Comparison of ENCODE assay signal across 1 cellular context in the genomic region with DNA sequence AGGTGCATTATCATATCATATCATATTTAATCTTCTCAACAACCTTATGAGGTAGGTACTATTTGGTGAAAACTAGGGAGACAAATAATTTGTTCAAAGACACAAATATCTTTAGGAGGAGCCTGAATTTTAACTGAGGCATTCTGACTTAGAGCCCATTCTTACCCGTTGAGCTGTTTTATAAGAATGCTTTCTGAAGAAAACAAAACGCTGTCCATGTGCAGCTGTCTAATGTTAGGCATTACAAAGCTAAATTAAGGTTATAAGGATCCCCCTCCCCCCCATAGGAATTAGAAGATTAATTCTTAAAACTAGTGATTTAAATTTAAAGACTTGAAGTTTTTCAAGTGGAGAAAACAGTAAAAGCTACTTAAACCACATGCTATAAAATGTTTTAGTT.
TF ChIP-seq lines count a peak whose summit lies in the region.

No MANE protein-coding gene starts in this region.

TF ChIP-seq in GM23338, 12 proteins besides CTCF, POLR2A, EP300 and RAD21 (continued from another document):
- TF ChIP-seq, protein P1, sequence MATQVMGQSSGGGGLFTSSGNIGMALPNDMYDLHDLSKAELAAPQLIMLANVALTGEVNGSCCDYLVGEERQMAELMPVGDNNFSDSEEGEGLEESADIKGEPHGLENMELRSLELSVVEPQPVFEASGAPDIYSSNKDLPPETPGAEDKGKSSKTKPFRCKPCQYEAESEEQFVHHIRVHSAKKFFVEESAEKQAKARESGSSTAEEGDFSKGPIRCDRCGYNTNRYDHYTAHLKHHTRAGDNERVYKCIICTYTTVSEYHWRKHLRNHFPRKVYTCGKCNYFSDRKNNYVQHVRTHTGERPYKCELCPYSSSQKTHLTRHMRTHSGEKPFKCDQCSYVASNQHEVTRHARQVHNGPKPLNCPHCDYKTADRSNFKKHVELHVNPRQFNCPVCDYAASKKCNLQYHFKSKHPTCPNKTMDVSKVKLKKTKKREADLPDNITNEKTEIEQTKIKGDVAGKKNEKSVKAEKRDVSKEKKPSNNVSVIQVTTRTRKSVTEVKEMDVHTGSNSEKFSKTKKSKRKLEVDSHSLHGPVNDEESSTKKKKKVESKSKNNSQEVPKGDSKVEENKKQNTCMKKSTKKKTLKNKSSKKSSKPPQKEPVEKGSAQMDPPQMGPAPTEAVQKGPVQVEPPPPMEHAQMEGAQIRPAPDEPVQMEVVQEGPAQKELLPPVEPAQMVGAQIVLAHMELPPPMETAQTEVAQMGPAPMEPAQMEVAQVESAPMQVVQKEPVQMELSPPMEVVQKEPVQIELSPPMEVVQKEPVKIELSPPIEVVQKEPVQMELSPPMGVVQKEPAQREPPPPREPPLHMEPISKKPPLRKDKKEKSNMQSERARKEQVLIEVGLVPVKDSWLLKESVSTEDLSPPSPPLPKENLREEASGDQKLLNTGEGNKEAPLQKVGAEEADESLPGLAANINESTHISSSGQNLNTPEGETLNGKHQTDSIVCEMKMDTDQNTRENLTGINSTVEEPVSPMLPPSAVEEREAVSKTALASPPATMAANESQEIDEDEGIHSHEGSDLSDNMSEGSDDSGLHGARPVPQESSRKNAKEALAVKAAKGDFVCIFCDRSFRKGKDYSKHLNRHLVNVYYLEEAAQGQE (IDR thresholded peaks at IDR 0.05; ENCODE audit: unreplicated experiment) = no peak
- TF ChIP-seq NANOG (IDR thresholded peaks at IDR 0.05; ENCODE audit: borderline replicate concordance) (no peak), CREB1 (CRISPR knock-in tag; IDR thresholded peaks at IDR 0.05; ENCODE audit: low read depth) (no peak), EZH2 (IDR thresholded peaks at IDR 0.05; ENCODE audit: low read depth, unreplicated experiment) (no peak), ZNF114 (CRISPR knock-in tag; IDR thresholded peaks at IDR 0.05) (no peak), STAT1 (IDR thresholded peaks at IDR 0.05; ENCODE audit: unreplicated experiment) (no peak), ZNF331 (CRISPR knock-in tag; IDR thresholded peaks at IDR 0.05; ENCODE audit: low read depth) (no peak), POLR2AphosphoS5 (IDR thresholded peaks at IDR 0.05; ENCODE audit: low read depth) (no peak)
- TF ChIP-seq, protein P2, sequence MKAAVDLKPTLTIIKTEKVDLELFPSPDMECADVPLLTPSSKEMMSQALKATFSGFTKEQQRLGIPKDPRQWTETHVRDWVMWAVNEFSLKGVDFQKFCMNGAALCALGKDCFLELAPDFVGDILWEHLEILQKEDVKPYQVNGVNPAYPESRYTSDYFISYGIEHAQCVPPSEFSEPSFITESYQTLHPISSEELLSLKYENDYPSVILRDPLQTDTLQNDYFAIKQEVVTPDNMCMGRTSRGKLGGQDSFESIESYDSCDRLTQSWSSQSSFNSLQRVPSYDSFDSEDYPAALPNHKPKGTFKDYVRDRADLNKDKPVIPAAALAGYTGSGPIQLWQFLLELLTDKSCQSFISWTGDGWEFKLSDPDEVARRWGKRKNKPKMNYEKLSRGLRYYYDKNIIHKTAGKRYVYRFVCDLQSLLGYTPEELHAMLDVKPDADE (IDR thresholded peaks at IDR 0.05) = no peak
- TF ChIP-seq, protein P3, sequence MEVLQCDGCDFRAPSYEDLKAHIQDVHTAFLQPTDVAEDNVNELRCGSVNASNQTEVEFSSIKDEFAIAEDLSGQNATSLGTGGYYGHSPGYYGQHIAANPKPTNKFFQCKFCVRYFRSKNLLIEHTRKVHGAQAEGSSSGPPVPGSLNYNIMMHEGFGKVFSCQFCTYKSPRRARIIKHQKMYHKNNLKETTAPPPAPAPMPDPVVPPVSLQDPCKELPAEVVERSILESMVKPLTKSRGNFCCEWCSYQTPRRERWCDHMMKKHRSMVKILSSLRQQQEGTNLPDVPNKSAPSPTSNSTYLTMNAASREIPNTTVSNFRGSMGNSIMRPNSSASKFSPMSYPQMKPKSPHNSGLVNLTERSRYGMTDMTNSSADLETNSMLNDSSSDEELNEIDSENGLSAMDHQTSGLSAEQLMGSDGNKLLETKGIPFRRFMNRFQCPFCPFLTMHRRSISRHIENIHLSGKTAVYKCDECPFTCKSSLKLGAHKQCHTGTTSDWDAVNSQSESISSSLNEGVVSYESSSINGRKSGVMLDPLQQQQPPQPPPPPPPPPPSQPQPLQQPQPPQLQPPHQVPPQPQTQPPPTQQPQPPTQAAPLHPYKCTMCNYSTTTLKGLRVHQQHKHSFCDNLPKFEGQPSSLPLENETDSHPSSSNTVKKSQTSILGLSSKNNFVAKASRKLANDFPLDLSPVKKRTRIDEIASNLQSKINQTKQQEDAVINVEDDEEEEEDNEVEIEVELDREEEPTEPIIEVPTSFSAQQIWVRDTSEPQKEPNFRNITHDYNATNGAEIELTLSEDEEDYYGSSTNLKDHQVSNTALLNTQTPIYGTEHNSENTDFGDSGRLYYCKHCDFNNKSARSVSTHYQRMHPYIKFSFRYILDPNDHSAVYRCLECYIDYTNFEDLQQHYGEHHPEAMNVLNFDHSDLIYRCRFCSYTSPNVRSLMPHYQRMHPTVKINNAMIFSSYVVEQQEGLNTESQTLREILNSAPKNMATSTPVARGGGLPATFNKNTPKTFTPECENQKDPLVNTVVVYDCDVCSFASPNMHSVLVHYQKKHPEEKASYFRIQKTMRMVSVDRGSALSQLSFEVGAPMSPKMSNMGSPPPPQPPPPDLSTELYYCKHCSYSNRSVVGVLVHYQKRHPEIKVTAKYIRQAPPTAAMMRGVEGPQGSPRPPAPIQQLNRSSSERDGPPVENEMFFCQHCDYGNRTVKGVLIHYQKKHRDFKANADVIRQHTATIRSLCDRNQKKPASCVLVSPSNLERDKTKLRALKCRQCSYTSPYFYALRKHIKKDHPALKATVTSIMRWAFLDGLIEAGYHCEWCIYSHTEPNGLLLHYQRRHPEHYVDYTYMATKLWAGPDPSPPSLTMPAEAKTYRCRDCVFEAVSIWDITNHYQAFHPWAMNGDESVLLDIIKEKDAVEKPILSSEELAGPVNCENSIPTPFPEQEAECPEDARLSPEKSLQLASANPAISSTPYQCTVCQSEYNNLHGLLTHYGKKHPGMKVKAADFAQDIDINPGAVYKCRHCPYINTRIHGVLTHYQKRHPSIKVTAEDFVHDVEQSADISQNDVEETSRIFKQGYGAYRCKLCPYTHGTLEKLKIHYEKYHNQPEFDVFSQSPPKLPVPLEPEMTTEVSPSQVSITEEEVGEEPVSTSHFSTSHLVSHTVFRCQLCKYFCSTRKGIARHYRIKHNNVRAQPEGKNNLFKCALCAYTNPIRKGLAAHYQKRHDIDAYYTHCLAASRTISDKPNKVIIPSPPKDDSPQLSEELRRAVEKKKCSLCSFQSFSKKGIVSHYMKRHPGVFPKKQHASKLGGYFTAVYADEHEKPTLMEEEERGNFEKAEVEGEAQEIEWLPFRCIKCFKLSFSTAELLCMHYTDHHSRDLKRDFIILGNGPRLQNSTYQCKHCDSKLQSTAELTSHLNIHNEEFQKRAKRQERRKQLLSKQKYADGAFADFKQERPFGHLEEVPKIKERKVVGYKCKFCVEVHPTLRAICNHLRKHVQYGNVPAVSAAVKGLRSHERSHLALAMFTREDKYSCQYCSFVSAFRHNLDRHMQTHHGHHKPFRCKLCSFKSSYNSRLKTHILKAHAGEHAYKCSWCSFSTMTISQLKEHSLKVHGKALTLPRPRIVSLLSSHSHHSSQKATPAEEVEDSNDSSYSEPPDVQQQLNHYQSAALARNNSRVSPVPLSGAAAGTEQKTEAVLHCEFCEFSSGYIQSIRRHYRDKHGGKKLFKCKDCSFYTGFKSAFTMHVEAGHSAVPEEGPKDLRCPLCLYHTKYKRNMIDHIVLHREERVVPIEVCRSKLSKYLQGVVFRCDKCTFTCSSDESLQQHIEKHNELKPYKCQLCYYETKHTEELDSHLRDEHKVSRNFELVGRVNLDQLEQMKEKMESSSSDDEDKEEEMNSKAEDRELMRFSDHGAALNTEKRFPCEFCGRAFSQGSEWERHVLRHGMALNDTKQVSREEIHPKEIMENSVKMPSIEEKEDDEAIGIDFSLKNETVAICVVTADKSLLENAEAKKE (CRISPR knock-in tag; IDR thresholded peaks at IDR 0.05) = no peak
